Comparison of ENCODE assay signal across 7 cellular contexts in the genomic region with DNA sequence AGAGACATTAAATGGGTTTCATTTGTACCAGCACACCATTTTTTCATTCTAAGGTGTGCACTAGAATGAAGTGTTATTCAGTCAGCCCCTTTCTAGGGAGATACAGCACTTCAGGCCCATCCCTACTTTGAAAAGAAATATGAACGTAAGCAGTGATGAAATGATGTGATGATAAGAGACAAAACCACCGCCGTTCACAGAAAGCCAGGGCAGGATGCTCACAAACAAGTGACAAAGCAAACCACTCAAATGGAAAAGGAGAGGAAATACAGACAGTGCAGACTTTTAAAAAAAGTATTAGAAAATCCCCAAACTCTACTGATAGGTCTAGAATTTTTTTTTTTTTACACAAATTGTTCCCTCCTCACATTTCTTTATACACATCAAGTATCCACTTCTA.
DNase-seq lines count a peak whose midpoint lies in the region; ATAC-seq lines count a peak whose summit lies in the region.

No MANE protein-coding gene starts in this region.

- DNase-seq in activated CD4-positive, alpha-beta T cell treated with anti-CD3 and anti-CD28 coated beads for 48 hours: peak; percentile 67
- peak; percentile 45 for DNase-seq in activated naive CD8-positive, alpha-beta T cell treated with anti-CD3 and anti-CD28 coated beads, Interleukin-2, amount 50 U/mL, for 24 hours
- DNase-seq in stimulated activated effector memory CD8-positive, alpha-beta T cell treated with anti-CD3 and anti-CD28 coated beads, Interleukin-12 subunit alpha, Interleukin-12 subunit beta, amount 100 ng/mL, for 72 hours (ENCODE audit: low spot score in 2 of 2): peak in 1 of 2 donors; percentile 77
- DNase-seq in mesenchymal stem cell: no peak
- DNase-seq in medulla oblongata (ENCODE audit: extremely low spot score): no peak

- H3K4me2 ChIP-seq in mesenchymal stem cell (ENCODE audit: low read length, poor library complexity, severe bottlenecking): no peak overlapping the region

- H3K27me3 ChIP-seq in mesenchymal stem cell (ENCODE audit: control insufficient read depth in 1 of 2, insufficient read depth in 1 of 2, low read length in 2 of 2): no peaks in the 10 kb centered on the region

- no peak overlapping the region for H2AK5ac ChIP-seq in mesenchymal stem cell (ENCODE audit: low read length, severe bottlenecking)

- peaks cover 27% of the 10 kb centered on the region for H3K36me3 Mint-ChIP-seq in activated naive CD8-positive, alpha-beta T cell treated with anti-CD3 and anti-CD28 coated beads, Interleukin-2, amount 50 U/mL, for 24 hours (ENCODE audit: low read depth)
- peaks cover 75% of the 10 kb centered on the region for H3K36me3 Mint-ChIP-seq in stimulated activated effector memory CD8-positive, alpha-beta T cell treated with anti-CD3 and anti-CD28 coated beads, Interleukin-12 subunit alpha, Interleukin-12 subunit beta, amount 100 ng/mL, for 72 hours

- H3K14ac ChIP-seq in mesenchymal stem cell (ENCODE audit: low read length in 2 of 2): no peak overlapping the region

- H4K8ac ChIP-seq in mesenchymal stem cell (ENCODE audit: low read length): no peak overlapping the region

- H4K91ac ChIP-seq in mesenchymal stem cell (ENCODE audit: low read length): no peak overlapping the region

- no peak overlapping the region for H3K4me3 ChIP-seq in mesenchymal stem cell (ENCODE audit: insufficient read depth in 1 of 2, low read depth in 1 of 2, low read length in 2 of 2)

- no peaks in the 10 kb centered on the region for H3K27me3 Mint-ChIP-seq in activated naive CD8-positive, alpha-beta T cell treated with anti-CD3 and anti-CD28 coated beads, Interleukin-2, amount 50 U/mL, for 24 hours

- peak overlapping the region; percentile 94 for H3K27ac Mint-ChIP-seq in activated naive CD8-positive, alpha-beta T cell treated with anti-CD3 and anti-CD28 coated beads, Interleukin-2, amount 50 U/mL, for 24 hours
- peak overlapping the region; percentile 88 for H3K27ac Mint-ChIP-seq in stimulated activated effector memory CD8-positive, alpha-beta T cell treated with anti-CD3 and anti-CD28 coated beads, Interleukin-12 subunit alpha, Interleukin-12 subunit beta, amount 100 ng/mL, for 72 hours

- H3K9ac ChIP-seq in mesenchymal stem cell (ENCODE audit: low read length): no peak overlapping the region

- peaks cover 10 to 48% of the 10 kb centered on the region in 2 experiments for H3K36me3 ChIP-seq in mesenchymal stem cell (ENCODE audit: control insufficient read depth in 1 of 2, insufficient read depth in 2 of 2, low read depth in 1 of 2, low read length in 2 of 2)

- H2BK5ac ChIP-seq in mesenchymal stem cell (ENCODE audit: low read depth, low read length, poor library complexity, severe bottlenecking): no peak overlapping the region

- peak overlapping the region; percentile 63 for H3K4me3 Mint-ChIP-seq in activated naive CD8-positive, alpha-beta T cell treated with anti-CD3 and anti-CD28 coated beads, Interleukin-2, amount 50 U/mL, for 24 hours
- H3K4me3 Mint-ChIP-seq in stimulated activated effector memory CD8-positive, alpha-beta T cell treated with anti-CD3 and anti-CD28 coated beads, Interleukin-12 subunit alpha, Interleukin-12 subunit beta, amount 100 ng/mL, for 72 hours: peak overlapping the region; percentile 61

- peaks cover 81% of the 10 kb centered on the region for H3K4me1 Mint-ChIP-seq in activated naive CD8-positive, alpha-beta T cell treated with anti-CD3 and anti-CD28 coated beads, Interleukin-2, amount 50 U/mL, for 24 hours
- peaks cover 84% of the 10 kb centered on the region for H3K4me1 Mint-ChIP-seq in stimulated activated effector memory CD8-positive, alpha-beta T cell treated with anti-CD3 and anti-CD28 coated beads, Interleukin-12 subunit alpha, Interleukin-12 subunit beta, amount 100 ng/mL, for 72 hours

- H2BK15ac ChIP-seq in mesenchymal stem cell (ENCODE audit: low read depth, poor library complexity, severe bottlenecking): no peak overlapping the region

- H3K27ac ChIP-seq in mesenchymal stem cell (ENCODE audit: low read length, poor library complexity, severe bottlenecking): no peak overlapping the region

- no peaks in the 10 kb centered on the region for H3K4me1 ChIP-seq in mesenchymal stem cell (ENCODE audit: control insufficient read depth, insufficient read depth, low read depth, low read length)

- no peak overlapping the region for H2AFZ ChIP-seq in mesenchymal stem cell (ENCODE audit: low read depth, low read length)

- ATAC-seq in HG02588 (IDR thresholded peaks at IDR 0.05; ENCODE audit: unreplicated experiment) (peak; percentile 36), HG03175 (IDR thresholded peaks at IDR 0.05; ENCODE audit: unreplicated experiment) (no peak)
- peak; percentile 84 for ATAC-seq in activated naive CD8-positive, alpha-beta T cell treated with anti-CD3 and anti-CD28 coated beads, Interleukin-2, amount 50 U/mL, for 24 hours
- peak; percentile 91 for ATAC-seq in stimulated activated effector memory CD8-positive, alpha-beta T cell treated with anti-CD3 and anti-CD28 coated beads, Interleukin-12 subunit alpha, Interleukin-12 subunit beta, amount 100 ng/mL, for 72 hours

- no peaks in the 10 kb centered on the region for H3K9me3 Mint-ChIP-seq in activated naive CD8-positive, alpha-beta T cell treated with anti-CD3 and anti-CD28 coated beads, Interleukin-2, amount 50 U/mL, for 24 hours
- no peaks in the 10 kb centered on the region for H3K9me3 Mint-ChIP-seq in stimulated activated effector memory CD8-positive, alpha-beta T cell treated with anti-CD3 and anti-CD28 coated beads, Interleukin-12 subunit alpha, Interleukin-12 subunit beta, amount 100 ng/mL, for 72 hours

- H2BK12ac ChIP-seq in mesenchymal stem cell (ENCODE audit: low read length in 2 of 2): no peak overlapping the region

- peaks cover 7% of the 10 kb centered on the region for H3K79me1 ChIP-seq in mesenchymal stem cell (replicated peaks; ENCODE audit: low read length, poor library complexity, severe bottlenecking)

- H3K4ac ChIP-seq in mesenchymal stem cell (ENCODE audit: low read depth in 1 of 2, low read length in 2 of 2): no peak overlapping the region

- no peak overlapping the region for H3K23ac ChIP-seq in mesenchymal stem cell (ENCODE audit: low read length in 2 of 2)

- H3K18ac ChIP-seq in mesenchymal stem cell (ENCODE audit: low read depth in 1 of 2, low read length in 2 of 2): no peak overlapping the region

- peaks cover 22% of the 10 kb centered on the region for H3K9me3 ChIP-seq in mesenchymal stem cell (ENCODE audit: control insufficient read depth, low read length)

- 95% methylated on average over 3 of the region's 3 CpGs for WGBS in mesenchymal stem cell

- H2BK120ac ChIP-seq in mesenchymal stem cell (ENCODE audit: low read depth, low read length): no peak overlapping the region

Comparison
In these comparisons a context has a peak if more than half of its experiments do, and no peak if none do; other contexts are left out.
1. DNase-seq: peak in activated CD4-positive, alpha-beta T cell treated with anti-CD3 and anti-CD28 coated beads for 48 hours (single experiment) and activated naive CD8-positive, alpha-beta T cell treated with anti-CD3 and anti-CD28 coated beads, Interleukin-2, amount 50 U/mL, for 24 hours (single experiment); none in mesenchymal stem cell (single experiment) and medulla oblongata (single experiment).